Comparison of ENCODE assay signal across 1 cellular context in the genomic region with DNA sequence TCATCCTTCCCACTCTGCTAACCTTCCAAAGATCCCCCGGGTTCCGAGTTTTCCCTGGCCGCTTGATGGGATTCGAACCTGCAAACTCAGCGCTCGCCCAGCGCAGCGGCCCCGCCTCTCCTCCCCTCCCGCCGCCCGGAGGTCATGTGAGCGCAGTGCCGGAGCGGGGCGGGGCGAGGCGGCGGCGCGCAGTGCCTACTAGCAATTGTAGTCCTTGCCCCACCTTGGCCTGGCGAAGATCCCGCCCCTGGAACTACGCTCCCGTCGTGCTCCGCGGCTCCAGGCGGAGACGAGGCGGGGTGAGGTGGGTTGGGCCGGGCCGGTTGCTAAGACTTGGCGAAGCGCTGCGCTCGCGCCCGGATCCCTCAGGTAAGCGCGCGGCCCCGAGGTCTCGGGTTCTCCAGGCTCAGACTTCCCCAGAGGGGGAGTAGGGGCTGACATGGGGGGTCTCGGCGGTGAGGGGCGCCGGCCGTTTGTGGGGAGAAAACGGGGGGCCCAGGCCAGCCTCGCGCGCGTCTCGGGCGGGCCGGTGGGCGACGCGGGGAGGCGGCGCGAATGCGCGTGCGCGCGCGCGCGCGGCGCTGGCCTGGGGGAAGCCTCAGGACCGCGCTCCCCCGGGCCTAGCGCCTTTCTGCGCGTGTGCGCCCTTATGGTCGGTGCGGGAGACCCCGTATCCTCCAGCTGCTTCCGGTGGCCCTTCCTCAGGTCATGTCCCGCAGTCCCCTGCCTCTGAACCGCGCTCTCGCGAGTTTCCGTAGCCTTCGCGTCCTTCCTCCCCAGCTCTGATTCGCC.
TF ChIP-seq lines count a peak whose summit lies in the region.

A gene (plus strand): TSS at position 329 of the 792 bp plus-strand sequence. CDS start 6,649 bp downstream, outside the sequence.
A gene with protein sequence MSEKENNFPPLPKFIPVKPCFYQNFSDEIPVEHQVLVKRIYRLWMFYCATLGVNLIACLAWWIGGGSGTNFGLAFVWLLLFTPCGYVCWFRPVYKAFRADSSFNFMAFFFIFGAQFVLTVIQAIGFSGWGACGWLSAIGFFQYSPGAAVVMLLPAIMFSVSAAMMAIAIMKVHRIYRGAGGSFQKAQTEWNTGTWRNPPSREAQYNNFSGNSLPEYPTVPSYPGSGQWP (plus strand): TSS at position 329 of the 792 bp plus-strand sequence. CDS start 9,621 bp downstream, outside the sequence.

TF ChIP-seq in GM23338, 12 proteins besides CTCF, POLR2A, EP300 and RAD21:
- TF ChIP-seq EZH2phosphoT487 (IDR thresholded peaks at IDR 0.05; ENCODE audit: unreplicated experiment) (no peak), ZNF114 (CRISPR knock-in tag; IDR thresholded peaks at IDR 0.05) (no peak), NANOG (IDR thresholded peaks at IDR 0.05; ENCODE audit: borderline replicate concordance) (no peak), STAT1 (IDR thresholded peaks at IDR 0.05; ENCODE audit: unreplicated experiment) (no peak), CREB1 (CRISPR knock-in tag; IDR thresholded peaks at IDR 0.05; ENCODE audit: low read depth) (peak; percentile 77), JUNB (IDR thresholded peaks at IDR 0.05; ENCODE audit: unreplicated experiment) (no peak), ZNF331 (CRISPR knock-in tag; IDR thresholded peaks at IDR 0.05; ENCODE audit: low read depth) (no peak), POLR2AphosphoS5 (IDR thresholded peaks at IDR 0.05; ENCODE audit: low read depth) (peak; percentile 80), EZH2 (IDR thresholded peaks at IDR 0.05; ENCODE audit: low read depth, unreplicated experiment) (no peak)
- TF ChIP-seq, protein P1, sequence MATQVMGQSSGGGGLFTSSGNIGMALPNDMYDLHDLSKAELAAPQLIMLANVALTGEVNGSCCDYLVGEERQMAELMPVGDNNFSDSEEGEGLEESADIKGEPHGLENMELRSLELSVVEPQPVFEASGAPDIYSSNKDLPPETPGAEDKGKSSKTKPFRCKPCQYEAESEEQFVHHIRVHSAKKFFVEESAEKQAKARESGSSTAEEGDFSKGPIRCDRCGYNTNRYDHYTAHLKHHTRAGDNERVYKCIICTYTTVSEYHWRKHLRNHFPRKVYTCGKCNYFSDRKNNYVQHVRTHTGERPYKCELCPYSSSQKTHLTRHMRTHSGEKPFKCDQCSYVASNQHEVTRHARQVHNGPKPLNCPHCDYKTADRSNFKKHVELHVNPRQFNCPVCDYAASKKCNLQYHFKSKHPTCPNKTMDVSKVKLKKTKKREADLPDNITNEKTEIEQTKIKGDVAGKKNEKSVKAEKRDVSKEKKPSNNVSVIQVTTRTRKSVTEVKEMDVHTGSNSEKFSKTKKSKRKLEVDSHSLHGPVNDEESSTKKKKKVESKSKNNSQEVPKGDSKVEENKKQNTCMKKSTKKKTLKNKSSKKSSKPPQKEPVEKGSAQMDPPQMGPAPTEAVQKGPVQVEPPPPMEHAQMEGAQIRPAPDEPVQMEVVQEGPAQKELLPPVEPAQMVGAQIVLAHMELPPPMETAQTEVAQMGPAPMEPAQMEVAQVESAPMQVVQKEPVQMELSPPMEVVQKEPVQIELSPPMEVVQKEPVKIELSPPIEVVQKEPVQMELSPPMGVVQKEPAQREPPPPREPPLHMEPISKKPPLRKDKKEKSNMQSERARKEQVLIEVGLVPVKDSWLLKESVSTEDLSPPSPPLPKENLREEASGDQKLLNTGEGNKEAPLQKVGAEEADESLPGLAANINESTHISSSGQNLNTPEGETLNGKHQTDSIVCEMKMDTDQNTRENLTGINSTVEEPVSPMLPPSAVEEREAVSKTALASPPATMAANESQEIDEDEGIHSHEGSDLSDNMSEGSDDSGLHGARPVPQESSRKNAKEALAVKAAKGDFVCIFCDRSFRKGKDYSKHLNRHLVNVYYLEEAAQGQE (IDR thresholded peaks at IDR 0.05; ENCODE audit: unreplicated experiment), result no peak
- TF ChIP-seq, protein P2, sequence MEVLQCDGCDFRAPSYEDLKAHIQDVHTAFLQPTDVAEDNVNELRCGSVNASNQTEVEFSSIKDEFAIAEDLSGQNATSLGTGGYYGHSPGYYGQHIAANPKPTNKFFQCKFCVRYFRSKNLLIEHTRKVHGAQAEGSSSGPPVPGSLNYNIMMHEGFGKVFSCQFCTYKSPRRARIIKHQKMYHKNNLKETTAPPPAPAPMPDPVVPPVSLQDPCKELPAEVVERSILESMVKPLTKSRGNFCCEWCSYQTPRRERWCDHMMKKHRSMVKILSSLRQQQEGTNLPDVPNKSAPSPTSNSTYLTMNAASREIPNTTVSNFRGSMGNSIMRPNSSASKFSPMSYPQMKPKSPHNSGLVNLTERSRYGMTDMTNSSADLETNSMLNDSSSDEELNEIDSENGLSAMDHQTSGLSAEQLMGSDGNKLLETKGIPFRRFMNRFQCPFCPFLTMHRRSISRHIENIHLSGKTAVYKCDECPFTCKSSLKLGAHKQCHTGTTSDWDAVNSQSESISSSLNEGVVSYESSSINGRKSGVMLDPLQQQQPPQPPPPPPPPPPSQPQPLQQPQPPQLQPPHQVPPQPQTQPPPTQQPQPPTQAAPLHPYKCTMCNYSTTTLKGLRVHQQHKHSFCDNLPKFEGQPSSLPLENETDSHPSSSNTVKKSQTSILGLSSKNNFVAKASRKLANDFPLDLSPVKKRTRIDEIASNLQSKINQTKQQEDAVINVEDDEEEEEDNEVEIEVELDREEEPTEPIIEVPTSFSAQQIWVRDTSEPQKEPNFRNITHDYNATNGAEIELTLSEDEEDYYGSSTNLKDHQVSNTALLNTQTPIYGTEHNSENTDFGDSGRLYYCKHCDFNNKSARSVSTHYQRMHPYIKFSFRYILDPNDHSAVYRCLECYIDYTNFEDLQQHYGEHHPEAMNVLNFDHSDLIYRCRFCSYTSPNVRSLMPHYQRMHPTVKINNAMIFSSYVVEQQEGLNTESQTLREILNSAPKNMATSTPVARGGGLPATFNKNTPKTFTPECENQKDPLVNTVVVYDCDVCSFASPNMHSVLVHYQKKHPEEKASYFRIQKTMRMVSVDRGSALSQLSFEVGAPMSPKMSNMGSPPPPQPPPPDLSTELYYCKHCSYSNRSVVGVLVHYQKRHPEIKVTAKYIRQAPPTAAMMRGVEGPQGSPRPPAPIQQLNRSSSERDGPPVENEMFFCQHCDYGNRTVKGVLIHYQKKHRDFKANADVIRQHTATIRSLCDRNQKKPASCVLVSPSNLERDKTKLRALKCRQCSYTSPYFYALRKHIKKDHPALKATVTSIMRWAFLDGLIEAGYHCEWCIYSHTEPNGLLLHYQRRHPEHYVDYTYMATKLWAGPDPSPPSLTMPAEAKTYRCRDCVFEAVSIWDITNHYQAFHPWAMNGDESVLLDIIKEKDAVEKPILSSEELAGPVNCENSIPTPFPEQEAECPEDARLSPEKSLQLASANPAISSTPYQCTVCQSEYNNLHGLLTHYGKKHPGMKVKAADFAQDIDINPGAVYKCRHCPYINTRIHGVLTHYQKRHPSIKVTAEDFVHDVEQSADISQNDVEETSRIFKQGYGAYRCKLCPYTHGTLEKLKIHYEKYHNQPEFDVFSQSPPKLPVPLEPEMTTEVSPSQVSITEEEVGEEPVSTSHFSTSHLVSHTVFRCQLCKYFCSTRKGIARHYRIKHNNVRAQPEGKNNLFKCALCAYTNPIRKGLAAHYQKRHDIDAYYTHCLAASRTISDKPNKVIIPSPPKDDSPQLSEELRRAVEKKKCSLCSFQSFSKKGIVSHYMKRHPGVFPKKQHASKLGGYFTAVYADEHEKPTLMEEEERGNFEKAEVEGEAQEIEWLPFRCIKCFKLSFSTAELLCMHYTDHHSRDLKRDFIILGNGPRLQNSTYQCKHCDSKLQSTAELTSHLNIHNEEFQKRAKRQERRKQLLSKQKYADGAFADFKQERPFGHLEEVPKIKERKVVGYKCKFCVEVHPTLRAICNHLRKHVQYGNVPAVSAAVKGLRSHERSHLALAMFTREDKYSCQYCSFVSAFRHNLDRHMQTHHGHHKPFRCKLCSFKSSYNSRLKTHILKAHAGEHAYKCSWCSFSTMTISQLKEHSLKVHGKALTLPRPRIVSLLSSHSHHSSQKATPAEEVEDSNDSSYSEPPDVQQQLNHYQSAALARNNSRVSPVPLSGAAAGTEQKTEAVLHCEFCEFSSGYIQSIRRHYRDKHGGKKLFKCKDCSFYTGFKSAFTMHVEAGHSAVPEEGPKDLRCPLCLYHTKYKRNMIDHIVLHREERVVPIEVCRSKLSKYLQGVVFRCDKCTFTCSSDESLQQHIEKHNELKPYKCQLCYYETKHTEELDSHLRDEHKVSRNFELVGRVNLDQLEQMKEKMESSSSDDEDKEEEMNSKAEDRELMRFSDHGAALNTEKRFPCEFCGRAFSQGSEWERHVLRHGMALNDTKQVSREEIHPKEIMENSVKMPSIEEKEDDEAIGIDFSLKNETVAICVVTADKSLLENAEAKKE (CRISPR knock-in tag; IDR thresholded peaks at IDR 0.05), result no peak
- TF ChIP-seq, protein P3, sequence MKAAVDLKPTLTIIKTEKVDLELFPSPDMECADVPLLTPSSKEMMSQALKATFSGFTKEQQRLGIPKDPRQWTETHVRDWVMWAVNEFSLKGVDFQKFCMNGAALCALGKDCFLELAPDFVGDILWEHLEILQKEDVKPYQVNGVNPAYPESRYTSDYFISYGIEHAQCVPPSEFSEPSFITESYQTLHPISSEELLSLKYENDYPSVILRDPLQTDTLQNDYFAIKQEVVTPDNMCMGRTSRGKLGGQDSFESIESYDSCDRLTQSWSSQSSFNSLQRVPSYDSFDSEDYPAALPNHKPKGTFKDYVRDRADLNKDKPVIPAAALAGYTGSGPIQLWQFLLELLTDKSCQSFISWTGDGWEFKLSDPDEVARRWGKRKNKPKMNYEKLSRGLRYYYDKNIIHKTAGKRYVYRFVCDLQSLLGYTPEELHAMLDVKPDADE (IDR thresholded peaks at IDR 0.05), result peak; percentile 84
